In the genomic region with DNA sequence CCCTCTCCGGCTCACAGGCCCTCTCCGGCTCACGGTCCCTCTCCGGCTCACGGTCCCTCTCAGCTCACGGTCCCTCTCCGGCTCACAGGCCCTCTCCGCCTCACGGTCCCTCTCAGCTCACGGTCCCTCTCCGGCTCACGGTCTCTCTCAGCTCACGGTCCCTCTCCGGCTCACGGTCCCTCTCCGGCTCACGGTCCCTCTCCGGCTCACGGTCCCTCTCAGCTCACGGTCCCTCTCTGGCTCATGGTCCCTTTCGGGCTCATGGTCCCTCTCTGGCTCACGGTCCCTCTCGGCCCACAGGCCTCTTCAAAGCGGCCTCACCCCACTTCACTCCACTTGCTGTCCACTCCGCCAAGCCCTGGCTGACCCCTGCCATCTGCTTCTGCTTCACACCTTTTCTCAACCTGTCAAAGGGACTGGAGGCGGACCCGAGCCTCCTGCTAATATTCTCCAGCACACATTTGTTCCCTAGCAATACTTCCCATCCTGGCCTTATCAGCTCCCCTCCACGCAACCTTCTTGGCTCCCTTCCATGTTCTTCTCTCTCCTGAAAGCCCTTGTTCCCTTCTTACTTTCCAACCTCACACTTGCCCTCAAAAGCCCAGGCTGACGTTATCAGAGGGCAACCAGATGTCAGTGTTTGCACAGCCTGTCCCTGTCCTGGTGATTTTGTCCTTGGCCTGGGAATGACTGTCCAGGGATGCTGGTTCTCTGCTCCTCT, we compare ENCODE assay signal across 13 cellular contexts.
DNase-seq lines count a peak whose midpoint lies in the region; ATAC-seq lines count a peak whose summit lies in the region.
"Had no signal": no experiment of that assay in that cellular context is flagged by ENCODE, and none has a peak within 500 bp of the region (broad histone marks: within the 10 kb centered on the region; RNA-seq: fewer than 3 reads in every experiment).

No MANE protein-coding gene starts in this region.

- H3K9me2 ChIP-seq in GM23248 (ENCODE audit: insufficient read depth), result no peaks in the 10 kb centered on the region

- H3K36me3 ChIP-seq in GM23248 (ENCODE audit: low read depth) (no peaks in the 10 kb centered on the region), SJCRH30 (no peaks in the 10 kb centered on the region; the same call in 1 of the 2 replicates)
- H3K36me3 ChIP-seq: prostate gland had no signal

- in situ Hi-C loops in GM23248 (cut with MboI), result no loop called here

- no peak overlapping the region for H2AFZ ChIP-seq in GM23248

- no peak overlapping the region for H3K4me2 ChIP-seq in GM23248 (ENCODE audit: unreplicated experiment)

- ATAC-seq in Right ventricle myocardium inferior (peak; percentile 55), GM19324 (IDR thresholded peaks at IDR 0.05; ENCODE audit: low FRiP score, unreplicated experiment) (no peak)
- ATAC-seq: activated T-cell treated with anti-CD3 and anti-CD28 coated beads, Interleukin-2, amount 50 U/mL, for 4 hours had no signal

- peak overlapping the region; percentile 40 for H3K27ac ChIP-seq in layer of hippocampus (ENCODE audit: low read depth, low read length)
- no peak overlapping the region for H3K27ac ChIP-seq in GM23248
- H3K27ac ChIP-seq in SJCRH30, result no peak overlapping the region
- H3K27ac ChIP-seq: prostate gland had no signal

- DNase-seq in Right ventricle myocardium inferior (ENCODE audit: missing footprints), result no peak
- no peak for DNase-seq in cardiac septum (ENCODE audit: low spot score)
- peak; percentile 63 for DNase-seq in cerebellum (ENCODE audit: low spot score)
- DNase-seq in COR-L47 (lab: John Stamatoyannopoulos, UW), result no peak
- DNase-seq in GM23248, result no peak
- DNase-seq in SJCRH30, result no peak
- DNase-seq: activated CD4-positive, alpha-beta T cell treated with anti-CD3 and anti-CD28 coated beads, Interleukin-2, amount 10 ng/mL, durations not matched to agents 7 days and 5 days; activated T-cell treated with anti-CD3 and anti-CD28 coated beads, Interleukin-2, amount 50 U/mL, for 4 hours; stimulated activated CD4-positive, alpha-beta T cell treated with anti-CD3 and anti-CD28 coated beads, Interleukin-15, amount 100 ng/mL, for 24 hours; T-helper 9 cell had no signal

- H3K4me3 ChIP-seq in GM23248, result no peak overlapping the region
- H3K4me3 ChIP-seq in SJCRH30, result no peak overlapping the region
- H3K4me3 ChIP-seq: prostate gland had no signal

- intact Hi-C loops in Right ventricle myocardium inferior (cut with DNase I), result loop anchor here (2.0 kb wide), 5 partner anchors 17 to 175 kb away; no protein-coding TSS in a partner anchor
- intact Hi-C loops in cardiac septum (cut with DNase I), result no loop called here

- H4K20me1 ChIP-seq in GM23248 (ENCODE audit: insufficient read depth), result no peaks in the 10 kb centered on the region

- H3K27me3 ChIP-seq in layer of hippocampus (ENCODE audit: control insufficient read depth, insufficient read depth, low read length) (no peaks in the 10 kb centered on the region), GM23248 (replicated peaks; ENCODE audit: insufficient read depth) (no peaks in the 10 kb centered on the region), SJCRH30 (no peaks in the 10 kb centered on the region)

- no peaks in the 10 kb centered on the region for H3K79me2 ChIP-seq in GM23248 (ENCODE audit: insufficient read depth)

- no peak overlapping the region for H3K9ac ChIP-seq in GM23248

- H3K4me1 ChIP-seq in GM23248 (ENCODE audit: insufficient read depth) (no peaks in the 10 kb centered on the region), SJCRH30 (peaks cover 8% of the 10 kb centered on the region; the same call in 1 of the 2 replicates)
- H3K4me1 ChIP-seq: prostate gland had no signal

- H3F3A ChIP-seq in GM23248 (ENCODE audit: insufficient read depth), result no peaks in the 10 kb centered on the region

- no peaks in the 10 kb centered on the region for H3K9me3 ChIP-seq in GM23248 (ENCODE audit: low read depth)
- no peaks in the 10 kb centered on the region for H3K9me3 ChIP-seq in SJCRH30 (replicated peaks)
- H3K9me3 ChIP-seq: prostate gland had no signal

- WGBS in GM23248 (ENCODE audit: low coverage in 1 of 2, low lambda C conversion rate in 2 of 2, missing lambda C conversion rate in 2 of 2), 2 experiments, result 95 to 96% methylated on average over 10 to 29 of the region's 29 CpGs
